Comparison of ENCODE assay signal across 11 cellular contexts in genomic region chr22:40326905-40327735, GRCh38. TPM values are rescaled to one million over a fixed set of nuclear protein-coding genes. Genes with fewer than 3 reads are reported as not detected.
DNase-seq lines count a peak whose midpoint lies in the region; ATAC-seq and FAIRE-seq lines count a peak whose summit lies in the region.
"Had no signal": no experiment of that assay in that cellular context is flagged by ENCODE, and none has a peak within 500 bp of the region (broad histone marks: within the 10 kb centered on the region; RNA-seq: fewer than 3 reads in every experiment).

No MANE protein-coding gene starts in this region.

- no peaks in the 10 kb centered on the region for H3K9me3 ChIP-seq in iPS-20b (ENCODE audit: insufficient read depth, low read depth, low read length)
- H3K9me3 ChIP-seq in thymus (ENCODE audit: control insufficient read depth) = no peaks in the 10 kb centered on the region

- H3K36me3 ChIP-seq in iPS-20b (ENCODE audit: insufficient read depth, low read depth, low read length) = peaks cover 77% of the 10 kb centered on the region
- H3K36me3 ChIP-seq in thymus (ENCODE audit: control insufficient read depth, insufficient read depth) = peaks cover 34% of the 10 kb centered on the region

- peak overlapping the region; percentile 81 for H3K27ac Mint-ChIP-seq in activated naive CD4-positive, alpha-beta T cell treated with anti-CD3 and anti-CD28 coated beads, Interleukin-2, amount 10 ng/mL, durations not matched to agents 7 days and 5 days
- H3K27ac Mint-ChIP-seq in T-helper 2 cell treated with Interferon-gamma antibody and Interleukin-4, amounts not matched to agents 5 μg/mL and 100 μg/mL, for 36 hours = no peak overlapping the region

- peak; percentile 41 for DNase-seq in activated naive CD4-positive, alpha-beta T cell treated with anti-CD3 and anti-CD28 coated beads, Interleukin-2, amount 10 ng/mL, durations not matched to agents 7 days and 5 days
- DNase-seq in activated naive CD4-positive, alpha-beta T cell treated with Interleukin-2 at 50 U/mL for 16 hours = no peak
- no peak for DNase-seq in T-helper 2 cell treated with Interferon-gamma antibody and Interleukin-4, amounts not matched to agents 5 μg/mL and 100 μg/mL, for 36 hours (ENCODE audit: low spot score)
- DNase-seq in GM19239 (ENCODE audit: insufficient read length, low spot score) (no peak), Kasumi-1 (lab: John Stamatoyannopoulos, UW) (no peak)
- DNase-seq: Karpas-422 had no signal

- FAIRE-seq in GM19239 (lab: Jason Lieb, UNC) = no peak

- peak overlapping the region; percentile 48; the same call in 1 of the 2 replicates for H3K4me3 ChIP-seq in iPS-20b (ENCODE audit: low read length)
- H3K4me3 ChIP-seq in thymus (ENCODE audit: low read length) = no peak overlapping the region

- no peaks in the 10 kb centered on the region for H3K9me3 Mint-ChIP-seq in activated naive CD4-positive, alpha-beta T cell treated with anti-CD3 and anti-CD28 coated beads, Interleukin-2, amount 10 ng/mL, durations not matched to agents 7 days and 5 days
- H3K9me3 Mint-ChIP-seq in T-helper 2 cell treated with Interferon-gamma antibody and Interleukin-4, amounts not matched to agents 5 μg/mL and 100 μg/mL, for 36 hours = no peaks in the 10 kb centered on the region
- H3K9me3 Mint-ChIP-seq: CD14-positive monocyte had no signal

- H3K4me1 ChIP-seq in iPS-20b (ENCODE audit: insufficient read depth, low read length) (peaks cover 45% of the 10 kb centered on the region), thymus (ENCODE audit: control insufficient read depth, insufficient read depth, low read length) (peaks cover 28% of the 10 kb centered on the region)

- CTCF ChIA-PET in activated naive CD4-positive, alpha-beta T cell treated with anti-CD3 and anti-CD28 coated beads, Interleukin-2, amount 10 ng/mL, durations not matched to agents 7 days and 5 days (lab: Charles Lee) = no interaction called here

- peak overlapping the region; percentile 68 for H3K27ac ChIP-seq in iPS-20b (ENCODE audit: low read length)
- peak overlapping the region; percentile 75 for H3K27ac ChIP-seq in thymus (ENCODE audit: low read depth)

- H3K36me3 Mint-ChIP-seq in activated naive CD4-positive, alpha-beta T cell treated with anti-CD3 and anti-CD28 coated beads, Interleukin-2, amount 10 ng/mL, durations not matched to agents 7 days and 5 days = peaks cover 68% of the 10 kb centered on the region
- H3K36me3 Mint-ChIP-seq in T-helper 2 cell treated with Interferon-gamma antibody and Interleukin-4, amounts not matched to agents 5 μg/mL and 100 μg/mL, for 36 hours (ENCODE audit: low read depth) = peaks cover 61% of the 10 kb centered on the region

- WGBS in thymus = 85% methylated on average over 10 of the region's 10 CpGs

- H3K27me3 ChIP-seq in iPS-20b (ENCODE audit: insufficient read depth, low read length) (no peaks in the 10 kb centered on the region), thymus (ENCODE audit: control insufficient read depth, insufficient read depth) (no peaks in the 10 kb centered on the region)

- H3K4me1 Mint-ChIP-seq in activated naive CD4-positive, alpha-beta T cell treated with anti-CD3 and anti-CD28 coated beads, Interleukin-2, amount 10 ng/mL, durations not matched to agents 7 days and 5 days = peaks cover 98% of the 10 kb centered on the region
- H3K4me1 Mint-ChIP-seq in T-helper 2 cell treated with Interferon-gamma antibody and Interleukin-4, amounts not matched to agents 5 μg/mL and 100 μg/mL, for 36 hours (ENCODE audit: low read depth) = peaks cover 79% of the 10 kb centered on the region

- H3K9ac ChIP-seq in iPS-20b (ENCODE audit: low read depth, low read length) = peak overlapping the region; percentile 72; the same call in 1 of the 2 replicates

- no peaks in the 10 kb centered on the region for H3K27me3 Mint-ChIP-seq in activated naive CD4-positive, alpha-beta T cell treated with anti-CD3 and anti-CD28 coated beads, Interleukin-2, amount 10 ng/mL, durations not matched to agents 7 days and 5 days
- H3K27me3 Mint-ChIP-seq in T-helper 2 cell treated with Interferon-gamma antibody and Interleukin-4, amounts not matched to agents 5 μg/mL and 100 μg/mL, for 36 hours (ENCODE audit: low read depth) = no peaks in the 10 kb centered on the region

- no peak overlapping the region for H3K4me3 Mint-ChIP-seq in activated naive CD4-positive, alpha-beta T cell treated with anti-CD3 and anti-CD28 coated beads, Interleukin-2, amount 10 ng/mL, durations not matched to agents 7 days and 5 days
- H3K4me3 Mint-ChIP-seq in T-helper 2 cell treated with Interferon-gamma antibody and Interleukin-4, amounts not matched to agents 5 μg/mL and 100 μg/mL, for 36 hours = peak overlapping the region; percentile 16

- ATAC-seq in GM18519 (IDR thresholded peaks at IDR 0.05; ENCODE audit: low FRiP score, unreplicated experiment) = no peak
- ATAC-seq: esophagus mucosa had no signal

RNA-seq across cellular contexts. Expression of gene ADSL, which starts 19.2 kb away (rescaled TPM):
- 58.0 TPM for polyA plus RNA-seq in thymus

RNA-seq across cellular contexts. Expression of gene SGSM3, which starts 43.3 kb away (rescaled TPM):
- polyA plus RNA-seq in thymus = 92.1 TPM
